ENCODE assay signal across 1 cellular context in the genomic region with DNA sequence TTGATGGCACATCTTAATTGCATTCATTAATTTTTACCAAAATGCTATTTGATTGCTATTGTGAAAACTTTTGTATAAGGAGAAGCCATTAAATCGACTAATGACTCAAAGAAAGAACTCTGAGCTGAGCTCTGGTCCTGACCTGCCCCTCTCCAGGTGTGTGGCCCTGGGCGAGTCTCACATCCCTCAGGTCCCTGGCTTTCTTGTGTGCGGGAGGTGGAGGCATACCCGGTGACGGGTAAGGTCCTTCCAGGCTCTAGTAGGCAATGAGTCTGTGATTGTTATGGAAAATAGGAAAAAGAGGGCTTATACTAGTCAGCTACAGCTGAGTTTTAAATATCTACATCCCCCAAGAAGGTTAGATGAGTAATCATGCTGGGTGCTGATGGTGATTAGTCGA.
TF ChIP-seq lines count a peak whose summit lies in the region.

No MANE protein-coding gene starts in this region.

TF ChIP-seq in HepG2, 621 proteins besides CTCF, POLR2A, EP300 and RAD21:
- TF ChIP-seq TCF7 (IDR thresholded peaks at IDR 0.05; ENCODE audit: low read depth), result no peak
- no peak for TF ChIP-seq IKZF1 (IDR thresholded peaks at IDR 0.05)
- no peak for TF ChIP-seq XBP1 (CRISPR knock-in tag; IDR thresholded peaks at IDR 0.05)
- no peak for TF ChIP-seq SALL2 (CRISPR knock-in tag; IDR thresholded peaks at IDR 0.05)
- TF ChIP-seq ZSCAN12 (CRISPR knock-in tag; IDR thresholded peaks at IDR 0.05), result no peak
- TF ChIP-seq ZNF747 (CRISPR knock-in tag; IDR thresholded peaks at IDR 0.05; ENCODE audit: borderline replicate concordance), result no peak
- no peak for TF ChIP-seq ZSCAN30 (CRISPR knock-in tag; IDR thresholded peaks at IDR 0.05)
- no peak for TF ChIP-seq ZFP62 (CRISPR knock-in tag; IDR thresholded peaks at IDR 0.05)
- no peak for TF ChIP-seq ELF1 (CRISPR knock-in tag; IDR thresholded peaks at IDR 0.05)
- no peak for TF ChIP-seq TFDP2 (CRISPR knock-in tag; IDR thresholded peaks at IDR 0.05)
- no peak for TF ChIP-seq ZNF383 (CRISPR knock-in tag; IDR thresholded peaks at IDR 0.05; ENCODE audit: borderline replicate concordance)
- TF ChIP-seq, protein P1, sequence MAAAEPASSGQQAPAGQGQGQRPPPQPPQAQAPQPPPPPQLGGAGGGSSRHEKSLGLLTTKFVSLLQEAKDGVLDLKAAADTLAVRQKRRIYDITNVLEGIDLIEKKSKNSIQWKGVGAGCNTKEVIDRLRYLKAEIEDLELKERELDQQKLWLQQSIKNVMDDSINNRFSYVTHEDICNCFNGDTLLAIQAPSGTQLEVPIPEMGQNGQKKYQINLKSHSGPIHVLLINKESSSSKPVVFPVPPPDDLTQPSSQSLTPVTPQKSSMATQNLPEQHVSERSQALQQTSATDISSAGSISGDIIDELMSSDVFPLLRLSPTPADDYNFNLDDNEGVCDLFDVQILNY (CRISPR knock-in tag; conservative IDR thresholded peaks at IDR 0.05), result no peak
